ENCODE assay signal across 19 cellular contexts in the genomic region with DNA sequence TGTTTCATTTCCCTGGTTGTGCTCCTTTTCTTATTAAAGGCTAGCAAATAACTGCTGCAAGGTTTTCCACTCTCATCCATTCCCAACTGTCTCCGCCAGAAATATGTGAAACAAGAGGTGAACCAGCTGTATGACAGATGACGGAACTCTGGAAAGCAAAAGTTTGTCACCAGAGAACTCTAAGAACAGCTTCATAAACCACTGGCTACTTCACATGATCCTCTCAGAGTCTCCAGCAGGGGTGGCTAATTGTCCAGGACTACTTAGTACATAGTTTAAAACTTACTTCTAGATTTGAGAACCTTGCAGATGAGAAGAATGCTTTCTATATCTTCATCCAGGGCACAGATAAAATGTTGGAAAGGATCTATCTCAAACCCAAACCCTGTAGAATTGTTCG.
"Had no signal": no experiment of that assay in that cellular context is flagged by ENCODE, and none has a peak within 500 bp of the region (broad histone marks: within the 10 kb centered on the region; RNA-seq: fewer than 3 reads in every experiment).

No MANE protein-coding gene starts in this region.

- H3K9me3 ChIP-seq: transverse colon had no signal

- ATAC-seq: activated naive CD8-positive, alpha-beta T cell treated with anti-CD3 and anti-CD28 coated beads, Interleukin-2, amount 50 U/mL, for 24 hours; activated T-helper 17 cell treated with anti-CD3 and anti-CD28 coated beads, Interleukin-2, amount 50 U/mL, for 72 hours; natural killer cell treated with Interleukin-12 subunit alpha and Interleukin-12 subunit beta and Interleukin-15 and Interleukin-18, amount 100 ng/mL, for 72 hours; SK-N-SH treated with all-trans-retinoic acid at 6 μM for 48 hours had no signal

- H3K4me1 ChIP-seq: right atrium auricular region had no signal

- H3K27me3 ChIP-seq: right atrium auricular region, transverse colon had no signal

- H3K4me3 ChIP-seq: right atrium auricular region, transverse colon had no signal

- H3K36me3 ChIP-seq: right atrium auricular region, transverse colon had no signal

- H3K27ac ChIP-seq: right atrium auricular region, transverse colon had no signal

- DNase-seq: activated CD4-positive, alpha-beta T cell treated with anti-CD3 and anti-CD28 coated beads for 1 hour; activated CD4-positive, alpha-beta T cell treated with anti-CD3 and anti-CD28 coated beads, Interleukin-2, amount 50 U/mL, for 4 hours; activated naive CD4-positive, alpha-beta T cell treated with anti-CD3 and anti-CD28 coated beads for 36 hours; activated naive CD8-positive, alpha-beta T cell treated with anti-CD3 and anti-CD28 coated beads, Interleukin-2, amount 50 U/mL, for 24 hours; activated T-cell treated with anti-CD3 and anti-CD28 coated beads for 4 hours; islet precursor cell; nucleus accumbens; small intestine; stimulated activated CD4-positive, alpha-beta T cell treated with anti-CD3 and anti-CD28 coated beads, Interleukin-4, amount 100 ng/mL, for 4 hours; stimulated activated CD8-positive, alpha-beta memory T cell treated with anti-CD3 and anti-CD28 coated beads, Interleukin-4, amount 100 ng/mL, for 48 hours; stimulated activated naive CD4-positive, alpha-beta T cell treated with Interleukin-2 at 50 U/mL for 16 hours; substantia nigra; T-helper 1 cell; T1000; transverse colon had no signal
